Comparison of ENCODE assay signal across 9 cellular contexts in the genomic region with DNA sequence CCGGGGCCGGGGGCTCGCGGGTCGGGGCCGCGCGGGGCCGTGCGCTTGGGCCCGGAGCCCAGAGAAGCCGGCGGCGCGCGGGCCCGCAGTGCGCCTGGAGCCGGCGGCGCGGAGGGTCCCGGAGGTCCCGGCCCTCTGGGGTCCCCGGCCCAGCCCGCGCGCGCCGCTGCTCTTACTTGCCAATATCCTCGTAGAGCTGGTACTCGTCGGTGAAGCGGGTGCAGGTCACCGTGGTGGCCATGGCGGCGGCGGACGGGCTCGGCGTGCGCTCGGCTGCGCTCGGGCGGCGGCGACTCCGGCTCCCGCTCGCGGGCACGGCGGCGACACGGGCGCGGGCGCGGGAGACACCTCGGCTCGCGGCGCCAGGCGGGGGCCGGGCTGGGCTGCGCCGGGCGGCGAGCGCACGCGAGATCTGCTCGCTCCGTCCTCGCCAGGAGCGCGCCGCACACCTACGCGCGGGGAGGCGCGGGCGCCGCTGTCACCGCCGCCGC. TPM values are rescaled to one million over a fixed set of nuclear protein-coding genes. Genes with fewer than 3 reads are reported as not detected.
A peak's percentile ranks its signal among the peaks of the same experiment; 100 is the strongest.
DNase-seq lines count a peak whose midpoint lies in the region; ATAC-seq and TF ChIP-seq lines count a peak whose summit lies in the region.
"Had no signal": no experiment of that assay in that cellular context is flagged by ENCODE, and none has a peak within 500 bp of the region (broad histone marks: within the 10 kb centered on the region; RNA-seq: fewer than 3 reads in every experiment).

A gene (minus strand): TSS at position 414 of the 491 bp plus-strand sequence. CDS start 173 bp downstream, at position 241.

- DNase-seq in choroid plexus epithelial cell (ENCODE audit: low read depth) (no peak), naive B cell (no peak), SIG-M5 treated with dmso at 0.1 percent for 504 hours (lab: John Stamatoyannopoulos, UW; ENCODE audit: unreplicated experiment) (no peak), NCI-H1694 treated with DMSO at 0.1 percent for 48 hours (lab: John Stamatoyannopoulos, UW) (no peak), NAMALWA (ENCODE audit: low spot score) (no peak), SK-N-DZ (ENCODE audit: low spot score) (no peak)

- H3K9me3 ChIP-seq in BLaER1, result no peaks in the 10 kb centered on the region
- H3K9me3 ChIP-seq: Peyer's patch had no signal

- H3K27ac Mint-ChIP-seq in IgD-negative memory B cell (peak within 1 kb of the TSS in 1 of 3 donors; percentile 78), naive B cell (peak within 1 kb of the TSS in 5 of 6 donors; percentile 50 to 83 (median 61))

- no peak within 1 kb of the TSS for H3K27ac ChIP-seq in BLaER1
- H3K27ac ChIP-seq: Peyer's patch had no signal

- H3K9ac ChIP-seq in BLaER1, result no peak within 1 kb of the TSS

- peaks cover 30% of the 10 kb centered on the region for H4K20me1 ChIP-seq in BLaER1

- peak within 1 kb of the TSS; percentile 43 for H3K4me2 ChIP-seq in BLaER1

- H3K4me1 ChIP-seq in BLaER1, result peaks cover 12% of the 10 kb centered on the region
- H3K4me1 ChIP-seq: Peyer's patch had no signal

- H3K9me3 Mint-ChIP-seq in IgD-negative memory B cell, result peaks cover 0 to 1% (median 0%) of the 10 kb centered on the region in 3 donors
- peaks cover 0 to 5% (median 0%) of the 10 kb centered on the region in 7 donors for H3K9me3 Mint-ChIP-seq in naive B cell

- peak within 1 kb of the TSS; percentile 35 to 95 (median 81) for H3K4me3 Mint-ChIP-seq in IgD-negative memory B cell
- H3K4me3 Mint-ChIP-seq in naive B cell, result peak within 1 kb of the TSS; percentile 70 to 93 (median 82)

- H3K4me1 Mint-ChIP-seq in IgD-negative memory B cell (peaks cover 0 to 6% (median 3%) of the 10 kb centered on the region in 3 donors), naive B cell (peaks cover 8 to 10% (median 8%) of the 10 kb centered on the region in 3 donors)

- H3K36me3 Mint-ChIP-seq in IgD-negative memory B cell (peaks cover 4% of the 10 kb centered on the region), naive B cell (peaks cover 0 to 8% of the 10 kb centered on the region in 2 donors)

- peaks cover 39% of the 10 kb centered on the region for H3K27me3 Mint-ChIP-seq in IgD-negative memory B cell
- H3K27me3 Mint-ChIP-seq in naive B cell, result peaks cover 40 to 71% (median 57%) of the 10 kb centered on the region in 3 donors

- H3K4me3 ChIP-seq in BLaER1 (no peak within 1 kb of the TSS), choroid plexus epithelial cell (ENCODE audit: low read depth, low read length) (peak within 1 kb of the TSS; percentile 29)

- peaks cover 62% of the 10 kb centered on the region for H3K27me3 ChIP-seq in BLaER1

- no peak for TF ChIP-seq CTCF in choroid plexus epithelial cell (conservative IDR thresholded peaks at IDR 0.05; ENCODE audit: low read depth, low read length)

- no peaks in the 10 kb centered on the region for H3K36me3 ChIP-seq in BLaER1
- H3K36me3 ChIP-seq: Peyer's patch had no signal

- peak; percentile 41 to 46 for ATAC-seq in naive B cell (ENCODE audit: low read depth in 2 of 2)

RNA-seq across cellular contexts. Expression of the gene that starts here (rescaled TPM):
- polyA plus RNA-seq in IgD-negative memory B cell (not detected), naive B cell (ENCODE audit: low read depth in 6 of 6) (not detected)
- 0.45 and 2.1 TPM in 2 replicates for polyA plus RNA-seq in SK-N-DZ (2014; cell fraction: cytosol; rRNA removed)
- 0.59 and 3.4 TPM in 2 replicates for polyA plus RNA-seq in SK-N-DZ (2014; cell fraction: nucleus; rRNA removed)

Comparison
In these comparisons a context has a peak if more than half of its experiments do, and no peak if none do; other contexts are left out.
1. Peak in ATAC-seq in naive B cell; RNA of the gene not detected or under 1 TPM.